ENCODE assay signal across 9 cellular contexts in the genomic region with DNA sequence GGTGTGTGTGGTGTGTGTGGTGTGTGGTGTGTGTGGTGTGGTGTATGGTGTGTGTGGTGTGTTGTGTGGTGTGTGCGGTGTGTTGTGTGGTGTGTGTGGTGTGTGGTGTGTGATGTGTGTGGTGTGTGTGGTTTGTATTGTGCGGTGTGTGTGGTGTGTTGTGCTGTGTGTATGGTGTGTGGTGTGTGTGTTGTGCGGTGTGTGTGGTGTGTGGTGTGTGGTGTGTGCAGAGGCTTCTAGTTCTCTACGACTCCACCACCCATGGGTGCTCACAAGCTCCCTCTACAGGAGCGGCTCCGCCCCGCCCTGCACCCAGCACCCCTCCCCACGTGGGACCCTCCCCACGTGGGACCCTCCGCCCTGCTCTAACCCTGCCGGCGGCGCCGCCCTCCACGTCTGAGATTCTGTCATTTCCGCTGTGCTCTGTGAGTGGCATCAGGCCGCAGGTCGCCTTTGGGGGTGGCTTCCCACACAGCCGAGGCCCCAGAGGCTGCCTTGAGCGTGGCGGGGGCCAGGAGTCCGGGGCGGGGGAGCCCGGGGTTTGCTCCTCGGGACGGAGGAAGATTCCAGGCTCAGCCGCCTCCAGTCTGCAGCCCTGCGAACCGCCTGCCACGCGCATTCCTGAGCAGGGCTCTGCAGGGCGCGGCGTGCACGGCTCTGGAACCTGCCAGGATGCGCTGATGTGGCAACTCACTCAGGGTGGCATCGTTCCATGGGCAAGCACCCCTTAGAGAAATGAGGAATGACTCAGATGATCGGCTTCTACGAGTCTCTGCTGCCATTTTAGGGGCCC. TPM values are rescaled to one million over a fixed set of nuclear protein-coding genes. Genes with fewer than 3 reads are reported as not detected.
A peak's percentile ranks its signal among the peaks of the same experiment; 100 is the strongest.
DNase-seq lines count a peak whose midpoint lies in the region; ATAC-seq lines count a peak whose summit lies in the region.
"Had no signal": no experiment of that assay in that cellular context is flagged by ENCODE, and none has a peak within 500 bp of the region (broad histone marks: within the 10 kb centered on the region; RNA-seq: fewer than 3 reads in every experiment).

No MANE protein-coding gene starts in this region.

- peaks cover 28% of the 10 kb centered on the region for H3K4me1 Mint-ChIP-seq in activated naive CD8-positive, alpha-beta T cell treated with anti-CD3 and anti-CD28 coated beads, Interleukin-2, amount 10 ng/mL, durations not matched to agents 7 days and 5 days
- peaks cover 25% of the 10 kb centered on the region for H3K4me1 Mint-ChIP-seq in memory B cell

- POLR2A ChIA-PET in activated naive CD8-positive, alpha-beta T cell treated with anti-CD3 and anti-CD28 coated beads, Interleukin-2, amount 10 ng/mL, durations not matched to agents 7 days and 5 days (lab: Charles Lee), result interaction anchor here (0.8 kb wide), 1 partner anchor 39 kb away, joined by 4 read pairs; no protein-coding TSS in a partner anchor

- H3K4me3 Mint-ChIP-seq in activated naive CD8-positive, alpha-beta T cell treated with anti-CD3 and anti-CD28 coated beads, Interleukin-2, amount 10 ng/mL, durations not matched to agents 7 days and 5 days, result no peak overlapping the region
- peak overlapping the region; percentile 61 for H3K4me3 Mint-ChIP-seq in memory B cell

- ATAC-seq in activated naive CD8-positive, alpha-beta T cell treated with anti-CD3 and anti-CD28 coated beads, Interleukin-2, amount 10 ng/mL, durations not matched to agents 7 days and 5 days (ENCODE audit: low read depth), result no peak
- peak; percentile 29 for ATAC-seq in memory B cell (ENCODE audit: low read depth)
- no peak for ATAC-seq in HG02623 (IDR thresholded peaks at IDR 0.05; ENCODE audit: unreplicated experiment)

- H3K27ac Mint-ChIP-seq in activated naive CD8-positive, alpha-beta T cell treated with anti-CD3 and anti-CD28 coated beads, Interleukin-2, amount 10 ng/mL, durations not matched to agents 7 days and 5 days, result peak overlapping the region; percentile 87
- peak overlapping the region; percentile 35 for H3K27ac Mint-ChIP-seq in memory B cell

- peaks cover 3% of the 10 kb centered on the region for H3K36me3 Mint-ChIP-seq in activated naive CD8-positive, alpha-beta T cell treated with anti-CD3 and anti-CD28 coated beads, Interleukin-2, amount 10 ng/mL, durations not matched to agents 7 days and 5 days
- H3K36me3 Mint-ChIP-seq in memory B cell, result no peaks in the 10 kb centered on the region

- H3K27me3 Mint-ChIP-seq in activated naive CD8-positive, alpha-beta T cell treated with anti-CD3 and anti-CD28 coated beads, Interleukin-2, amount 10 ng/mL, durations not matched to agents 7 days and 5 days, result peaks cover 2% of the 10 kb centered on the region
- peaks cover 13% of the 10 kb centered on the region for H3K27me3 Mint-ChIP-seq in memory B cell

- DNase-seq in DMS53 (lab: John Stamatoyannopoulos, UW) (peak; percentile 85), NCI-H69 (lab: John Stamatoyannopoulos, UW) (peak; percentile 50), memory B cell (ENCODE audit: low spot score in 2 of 2) (peak in 1 of 2 donors; percentile 20), NCI-H2029 treated with DMSO at 0.1 percent for 48 hours (lab: John Stamatoyannopoulos, UW) (no peak), HCEC 1CT (no peak)
- no peak for DNase-seq in activated naive CD8-positive, alpha-beta T cell treated with anti-CD3 and anti-CD28 coated beads, Interleukin-2, amount 10 ng/mL, durations not matched to agents 7 days and 5 days
- DNase-seq in activated CD4-positive, CD25-positive, alpha-beta regulatory T cell treated with anti-CD3 and anti-CD28 coated beads, Interleukin-2, amount 50 U/mL, for 72 hours, result no peak
- DNase-seq: NCI-H345 had no signal

- H3K9me3 Mint-ChIP-seq in activated naive CD8-positive, alpha-beta T cell treated with anti-CD3 and anti-CD28 coated beads, Interleukin-2, amount 10 ng/mL, durations not matched to agents 7 days and 5 days, result peaks cover 6% of the 10 kb centered on the region
- no peaks in the 10 kb centered on the region for H3K9me3 Mint-ChIP-seq in memory B cell

RNA-seq across cellular contexts. Expression of gene DNAJB6, which starts 37.0 kb away (rescaled TPM):
- total RNA-seq in activated naive CD8-positive, alpha-beta T cell treated with anti-CD3 and anti-CD28 coated beads, Interleukin-2, amount 10 ng/mL, durations not matched to agents 7 days and 5 days, result 10 to 100 TPM; 60.0 to 67.0 TPM

Comparison
In these comparisons a context has a peak if more than half of its experiments do, and no peak if none do; other contexts are left out.
1. DNase-seq: peak in DMS53 (single experiment) and NCI-H69 (single experiment); none in activated naive CD8-positive, alpha-beta T cell treated with anti-CD3 and anti-CD28 coated beads, Interleukin-2, amount 10 ng/mL, durations not matched to agents 7 days and 5 days (single experiment), NCI-H2029 treated with DMSO at 0.1 percent for 48 hours (single experiment), HCEC 1CT (single experiment) and activated CD4-positive, CD25-positive, alpha-beta regulatory T cell treated with anti-CD3 and anti-CD28 coated beads, Interleukin-2, amount 50 U/mL, for 72 hours (single experiment).